Comparison of ENCODE assay signal across 8 cellular contexts in the genomic region with DNA sequence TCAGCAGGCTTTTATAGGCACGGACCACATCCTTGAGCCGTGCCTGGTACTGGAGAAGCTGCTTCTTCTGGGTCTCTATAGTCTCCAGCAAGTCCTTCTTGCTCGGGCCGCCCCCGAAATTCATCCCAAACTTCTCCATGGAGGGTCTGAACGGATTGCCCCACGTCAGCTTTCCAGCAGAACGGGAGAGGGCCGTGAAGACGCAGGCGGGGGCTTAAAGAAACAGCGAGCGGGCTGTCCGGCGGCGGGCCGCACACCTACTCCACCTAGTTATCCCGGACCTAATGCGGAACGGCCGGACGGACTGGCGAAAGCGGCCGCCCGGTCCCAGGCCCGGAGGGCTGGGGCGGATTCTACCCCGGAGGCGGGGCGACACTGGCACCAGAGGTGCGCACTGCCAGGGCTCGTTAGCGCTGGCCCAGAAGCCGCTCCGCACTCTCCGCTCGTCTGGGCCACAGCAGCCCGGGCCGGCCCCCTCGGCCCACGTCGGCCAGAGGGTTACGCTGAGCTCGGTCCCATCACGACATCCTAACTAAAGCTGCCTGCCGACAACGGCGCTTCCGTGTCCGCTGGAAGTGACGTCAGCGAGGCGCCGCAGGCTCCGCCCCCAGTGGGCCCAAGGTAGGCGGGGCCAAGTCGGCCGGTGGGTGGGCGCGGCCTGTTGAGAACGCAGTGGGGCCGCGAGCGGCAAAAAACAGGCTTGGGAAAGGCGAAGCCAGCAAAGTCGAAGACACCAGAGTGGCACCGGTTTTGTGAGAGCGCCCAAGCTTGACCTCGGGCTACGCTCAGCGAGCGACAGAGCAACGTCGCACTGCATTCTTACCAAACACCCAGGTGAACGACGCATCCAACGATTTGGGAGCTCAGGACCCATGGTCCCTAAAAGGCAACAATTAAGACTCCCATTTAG. TPM values are rescaled to one million over a fixed set of nuclear protein-coding genes. Genes with fewer than 3 reads are reported as not detected.
A peak's percentile ranks its signal among the peaks of the same experiment; 100 is the strongest.
DNase-seq lines count a peak whose midpoint lies in the region; ATAC-seq, FAIRE-seq and TF ChIP-seq lines count a peak whose summit lies in the region.

A gene with protein sequence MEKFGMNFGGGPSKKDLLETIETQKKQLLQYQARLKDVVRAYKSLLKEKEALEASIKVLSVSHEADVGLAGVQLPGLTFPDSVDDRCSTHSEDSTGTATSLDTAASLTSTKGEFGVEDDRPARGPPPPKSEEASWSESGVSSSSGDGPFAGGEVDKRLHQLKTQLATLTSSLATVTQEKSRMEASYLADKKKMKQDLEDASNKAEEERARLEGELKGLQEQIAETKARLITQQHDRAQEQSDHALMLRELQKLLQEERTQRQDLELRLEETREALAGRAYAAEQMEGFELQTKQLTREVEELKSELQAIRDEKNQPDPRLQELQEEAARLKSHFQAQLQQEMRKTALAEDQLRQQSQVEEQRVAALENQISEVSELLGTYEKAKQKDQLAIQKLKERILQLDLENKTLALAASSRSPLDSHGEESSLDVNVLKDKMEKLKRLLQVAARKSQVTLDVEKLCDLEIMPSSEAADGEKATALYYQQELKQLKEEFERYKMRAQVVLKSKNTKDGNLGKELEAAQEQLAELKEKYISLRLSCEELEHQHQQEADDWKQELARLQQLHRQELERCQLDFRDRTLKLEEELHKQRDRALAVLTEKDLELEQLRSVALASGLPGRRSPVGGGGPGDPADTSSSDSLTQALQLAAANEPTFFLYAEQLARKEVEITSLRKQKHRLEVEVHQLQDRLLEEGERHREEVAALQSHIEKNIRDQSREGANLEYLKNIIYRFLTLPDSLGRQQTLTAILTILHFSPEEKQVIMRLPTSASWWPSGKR (minus strand): TSS at position 553 of the 910 bp plus-strand sequence. CDS start 414 bp downstream, at position 139.

- H3K4me3 ChIP-seq in adrenal gland (peak within 1 kb of the TSS; percentile 89 to 97 (median 93)), heart left ventricle (peak within 1 kb of the TSS; percentile 53 to 99 (median 82)), upper lobe of right lung (peak within 1 kb of the TSS; percentile 91)

- intact Hi-C loops in adrenal gland (cut with DNase I) (no loop called here), heart left ventricle (cut with DNase I) (loop anchor here in 6 of 10 donors (5.0 to 10.0 kb wide), 3 partner anchors 67 to 193 kb away; a partner anchor contains a TSS), upper lobe of right lung (cut with DNase I) (no loop called here)

- DNase-seq in GM12892 (ENCODE audit: insufficient read length) (peak; percentile 87), NCI-H128 (lab: John Stamatoyannopoulos, UW; ENCODE audit: unreplicated experiment) (peak; percentile 61), T-helper 1 cell (peak; percentile 81 to 91 (median 88)), adrenal gland (peak; percentile 90 to 96 (median 93)), heart left ventricle (peak; percentile 92 to 97 (median 93)), progenitor cell of endocrine pancreas (ENCODE audit: low spot score, unreplicated experiment) (peak; percentile 93), upper lobe of right lung (peak; percentile 96)

- peak; percentile 92 for FAIRE-seq in GM12892 (lab: Jason Lieb, UNC)

- peaks cover 20% of the 10 kb centered on the region for H3K4me1 Mint-ChIP-seq in progenitor cell of endocrine pancreas (ENCODE audit: low read depth)

- H3K36me3 ChIP-seq in adrenal gland (replicated peaks in 1 of 2) (peaks cover 0 to 23% of the 10 kb centered on the region in 2 donors), heart left ventricle (peaks cover 0 to 38% (median 33%) of the 10 kb centered on the region in 9 donors), upper lobe of right lung (peaks cover 35% of the 10 kb centered on the region)

- no peaks in the 10 kb centered on the region for H3K9me3 Mint-ChIP-seq in progenitor cell of endocrine pancreas (ENCODE audit: low read depth)

- H3K4me1 ChIP-seq in adrenal gland (replicated peaks in 1 of 2) (peaks cover 28 to 59% of the 10 kb centered on the region in 2 donors), heart left ventricle (peaks cover 19 to 77% (median 57%) of the 10 kb centered on the region in 12 donors), upper lobe of right lung (peaks cover 58% of the 10 kb centered on the region)

- H3K27me3 Mint-ChIP-seq in progenitor cell of endocrine pancreas, result no peaks in the 10 kb centered on the region

- H3K9me3 ChIP-seq in adrenal gland (replicated peaks in 1 of 3), result no peaks in the 10 kb centered on the region
- H3K9me3 ChIP-seq in heart left ventricle, result no peaks in the 10 kb centered on the region
- no peaks in the 10 kb centered on the region for H3K9me3 ChIP-seq in upper lobe of right lung

- TF ChIP-seq POLR2A in GM12892 (IDR thresholded peaks at IDR 0.05; ENCODE audit: low read depth, low read length), result peak; percentile 90
- peak; percentile 78 to 93 for TF ChIP-seq POLR2A in adrenal gland (IDR thresholded peaks at IDR 0.05)
- TF ChIP-seq POLR2A in heart left ventricle (IDR thresholded peaks at IDR 0.05), result peak in 1 of 2 donors; percentile 95

- ATAC-seq in HG02759 (IDR thresholded peaks at IDR 0.05; ENCODE audit: unreplicated experiment) (peak; percentile 81), heart left ventricle (peak; percentile 75 to 91 (median 86)), upper lobe of right lung (peak; percentile 89)

- TF ChIP-seq CTCF in adrenal gland (IDR thresholded peaks at IDR 0.05) (no peak), heart left ventricle (IDR thresholded peaks at IDR 0.05) (no peak), progenitor cell of endocrine pancreas (IDR thresholded peaks at IDR 0.05; ENCODE audit: unreplicated experiment) (no peak), upper lobe of right lung (IDR thresholded peaks at IDR 0.05) (no peak)

- H3K4me3 Mint-ChIP-seq in progenitor cell of endocrine pancreas (ENCODE audit: low read depth), result peak within 1 kb of the TSS; percentile 92

- peak within 1 kb of the TSS; percentile 91 for H3K27ac Mint-ChIP-seq in progenitor cell of endocrine pancreas

- WGBS in adrenal gland, 4 donors, result 2 to 11% (median 3%) methylated on average over 7 to 78 of the region's 78 CpGs
- WGBS in heart left ventricle, 4 donors, result 2 to 7% (median 3%) methylated on average over 35 to 78 of the region's 78 CpGs

- peaks cover 14% of the 10 kb centered on the region for H3K36me3 Mint-ChIP-seq in progenitor cell of endocrine pancreas (ENCODE audit: insufficient read depth)

- H3K27ac ChIP-seq in adrenal gland, result peak within 1 kb of the TSS; percentile 26 to 97 (median 87)
- peak within 1 kb of the TSS; percentile 14 to 95 (median 90) for H3K27ac ChIP-seq in heart left ventricle
- H3K27ac ChIP-seq in upper lobe of right lung, result peak within 1 kb of the TSS; percentile 89

- no peaks in the 10 kb centered on the region for H3K27me3 ChIP-seq in adrenal gland
- no peaks in the 10 kb centered on the region for H3K27me3 ChIP-seq in heart left ventricle
- H3K27me3 ChIP-seq in upper lobe of right lung, result no peaks in the 10 kb centered on the region

RNA-seq across cellular contexts. Expression of the gene that starts here (rescaled TPM):
- 5.8 TPM for polyA plus RNA-seq in GM12892 (2012; ENCODE audit: missing spikeins)
- 10 to 100 TPM; 14.1 to 19.5 (median 17.9) TPM for total RNA-seq in adrenal gland
- polyA plus RNA-seq in adrenal gland, result 10 to 100 TPM in 1 of 3 donors, 1 to 10 TPM in 2; 1.9 to 11.4 (median 4.2) TPM
- total RNA-seq in heart left ventricle, result 10 to 100 TPM in 2 of 9 donors, 1 to 10 TPM in 7; 5.8 to 12.8 (median 8.0) TPM
- polyA plus RNA-seq in heart left ventricle, result 10 to 100 TPM in 1 of 2 donors, 1 to 10 TPM in 1; 2.2 to 12.1 TPM
- total RNA-seq in progenitor cell of endocrine pancreas, result 17.4 and 17.5 TPM in 2 replicates
- 18.1 TPM for total RNA-seq in upper lobe of right lung

Comparison
In these comparisons a context has a peak if more than half of its experiments do, and no peak if none do; other contexts are left out.
1. Peak in every context shown above with its lines: DNase-seq, ATAC-seq, H3K4me3 ChIP-seq and H3K27ac ChIP-seq.
2. intact Hi-C loops: an anchor here in heart left ventricle (5.0 to 10.0 kb wide); none called in adrenal gland and upper lobe of right lung.